8 cellular contexts compared by ENCODE assay signal in the genomic region with DNA sequence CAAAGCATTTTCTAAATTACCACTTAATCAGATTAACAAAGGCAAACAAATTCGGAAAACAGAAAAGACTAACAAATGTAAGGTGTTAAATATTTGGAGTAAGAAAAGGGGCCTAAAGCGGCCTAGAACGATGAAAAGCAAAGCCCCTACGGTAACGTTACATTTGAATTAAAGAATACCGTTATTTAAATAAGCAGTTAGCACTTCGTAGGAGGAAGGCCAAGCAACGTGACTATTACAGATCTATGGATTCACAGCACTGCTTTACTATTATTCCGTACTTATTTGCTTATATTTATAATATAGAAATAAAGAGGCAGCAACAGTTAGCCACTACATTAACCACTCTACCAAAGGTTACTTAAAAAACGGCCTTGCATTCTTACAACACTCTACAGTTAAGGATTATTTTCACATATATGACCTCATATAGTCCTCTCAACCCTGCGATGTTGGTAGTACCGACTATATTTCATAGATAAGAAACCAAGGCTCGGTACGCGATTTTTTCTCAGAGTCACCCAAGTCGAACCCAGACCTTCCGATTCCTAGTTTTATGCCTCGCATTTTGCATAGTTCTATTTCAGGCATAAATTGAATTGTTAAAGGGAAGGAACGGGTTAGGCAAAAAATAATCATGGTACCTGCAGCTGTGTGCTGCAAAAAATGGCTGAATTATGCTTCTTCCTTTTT. TPM values are rescaled to one million over a fixed set of nuclear protein-coding genes. Genes with fewer than 3 reads are reported as not detected.
A peak's percentile ranks its signal among the peaks of the same experiment; 100 is the strongest.
DNase-seq lines count a peak whose midpoint lies in the region; ATAC-seq and TF ChIP-seq lines count a peak whose summit lies in the region.

No MANE protein-coding gene starts in this region.

- H3K9ac ChIP-seq in DND-41 (ENCODE audit: low read depth, low read length): peak overlapping the region; percentile 84

- H3K36me3 ChIP-seq in DND-41 (ENCODE audit: insufficient read depth, low read length) (no peaks in the 10 kb centered on the region), spleen (no peaks in the 10 kb centered on the region)

- H2AFZ ChIP-seq in DND-41 (ENCODE audit: low read depth, low read length): peak overlapping the region; percentile 52

- H3K4me2 ChIP-seq in DND-41 (ENCODE audit: insufficient read depth, low read length): peak overlapping the region; percentile 64

- H3K79me2 ChIP-seq in DND-41 (ENCODE audit: insufficient read depth, low read length): peaks cover 59% of the 10 kb centered on the region

- intact Hi-C loops in spleen (cut with DNase I; ENCODE audit: low total_unique reads): no loop called here

- H3K4me3 ChIP-seq in DND-41 (ENCODE audit: low read depth in 1 of 2, low read length in 2 of 2): peak overlapping the region; percentile 81 to 97
- H3K4me3 ChIP-seq in iPS-11a (ENCODE audit: low read depth, low read length): peak overlapping the region; percentile 67
- peak overlapping the region; percentile 46 to 88 (median 62) for H3K4me3 ChIP-seq in spleen

- H3K36me3 Mint-ChIP-seq in activated naive CD4-positive, alpha-beta T cell treated with anti-CD3 and anti-CD28 coated beads, Interleukin-2, amount 50 U/mL, for 72 hours: peaks cover 0 to 17% of the 10 kb centered on the region in 2 donors

- no peaks in the 10 kb centered on the region for H3K9me3 Mint-ChIP-seq in activated naive CD4-positive, alpha-beta T cell treated with anti-CD3 and anti-CD28 coated beads, Interleukin-2, amount 50 U/mL, for 72 hours

- H3K27ac ChIP-seq in DND-41 (ENCODE audit: low read length): peak overlapping the region; percentile 88
- peak overlapping the region; percentile 88 to 98 (median 96) for H3K27ac ChIP-seq in spleen

- no peak for DNase-seq in DND-41
- peak; percentile 3 for DNase-seq in HT1080 (ENCODE audit: low read depth)
- no peak for DNase-seq in activated naive CD4-positive, alpha-beta T cell treated with anti-CD3 and anti-CD28 coated beads, Interleukin-2, amount 50 U/mL, for 72 hours (ENCODE audit: low spot score in 2 of 2)
- DNase-seq in spleen: no peak
- DNase-seq in NCI-H446 (lab: John Stamatoyannopoulos, UW): no peak
- no peak for DNase-seq in D341Med (ENCODE audit: low spot score)

- H3K27me3 ChIP-seq in DND-41 (ENCODE audit: insufficient read depth, low read length, poor library complexity) (no peaks in the 10 kb centered on the region), spleen (replicated peaks in 1 of 7) (peaks cover 0 to 6% (median 0%) of the 10 kb centered on the region in 7 donors)

- H3K4me1 ChIP-seq in DND-41 (ENCODE audit: insufficient read depth, low read length) (peaks cover 34% of the 10 kb centered on the region; the same call in 1 of the 2 replicates), spleen (peaks cover 0 to 39% (median 12%) of the 10 kb centered on the region in 6 donors)

- no peaks in the 10 kb centered on the region for H3K9me3 ChIP-seq in DND-41 (ENCODE audit: insufficient read depth, low read length, severe bottlenecking)
- H3K9me3 ChIP-seq in spleen: no peaks in the 10 kb centered on the region

- H3K27ac Mint-ChIP-seq in activated naive CD4-positive, alpha-beta T cell treated with anti-CD3 and anti-CD28 coated beads, Interleukin-2, amount 50 U/mL, for 72 hours: peak overlapping the region; percentile 84 to 91

- 0 out of 3 replicates have a peak, but pooled peaks have one; percentile 13 for ATAC-seq in DND-41 (ENCODE audit: insufficient read depth, low read depth)
- ATAC-seq in activated naive CD4-positive, alpha-beta T cell treated with anti-CD3 and anti-CD28 coated beads, Interleukin-2, amount 50 U/mL, for 72 hours: no peak
- ATAC-seq in HG02571 (IDR thresholded peaks at IDR 0.05; ENCODE audit: unreplicated experiment): no peak

- TF ChIP-seq CTCF in DND-41 (IDR thresholded peaks at IDR 0.05; ENCODE audit: borderline replicate concordance, extremely low read depth, low read length, poor library complexity, severe bottlenecking) (no peak), spleen (IDR thresholded peaks at IDR 0.05 in 8 of 11, conservative IDR thresholded peaks at IDR 0.05 in 3 of 11) (no peak)

- WGBS in spleen, 5 donors: 0 to 44% (median 2%) methylated on average over 19 of the region's 19 CpGs

- no peak for TF ChIP-seq POLR2A in spleen (IDR thresholded peaks at IDR 0.05)

- no peaks in the 10 kb centered on the region; the same call in 1 of the 2 replicates for H4K20me1 ChIP-seq in DND-41 (ENCODE audit: insufficient read depth, low read length)

RNA-seq across cellular contexts. Expression of gene KLHL15, which starts 2.9 kb away (rescaled TPM):
- total RNA-seq in HT1080 (2014; rRNA removed; shearing (Covaris generic)): 8.4 and 8.5 TPM in 2 replicates
- polyA plus RNA-seq in HT1080 (2015; cell fraction: cytosol; rRNA removed): 4.6 and 6.2 TPM in 2 replicates
- polyA plus RNA-seq in HT1080 (2015; cell fraction: nucleus; rRNA removed): 10.0 and 11.8 TPM in 2 replicates
- total RNA-seq in activated naive CD4-positive, alpha-beta T cell treated with anti-CD3 and anti-CD28 coated beads, Interleukin-2, amount 50 U/mL, for 72 hours: 10 to 100 TPM; 11.8 to 31.6 TPM
- total RNA-seq in spleen: 10 to 100 TPM in 3 of 7 donors, 1 to 10 TPM in 4; 7.0 to 13.9 (median 8.9) TPM
- polyA plus RNA-seq in spleen: 1 to 10 TPM; 1.5 to 2.1 (median 2.0) TPM

RNA-seq across cellular contexts. Expression of gene EIF2S3, which starts 30.6 kb away (rescaled TPM):
- 186 and 212 TPM in 2 replicates for total RNA-seq in HT1080 (2014; rRNA removed; shearing (Covaris generic))
- 201 and 231 TPM in 2 replicates for polyA plus RNA-seq in HT1080 (2015; cell fraction: cytosol; rRNA removed)
- polyA plus RNA-seq in HT1080 (2015; cell fraction: nucleus; rRNA removed): 573 and 645 TPM in 2 replicates
- 100 to 1,000 TPM; 232 to 306 TPM for total RNA-seq in activated naive CD4-positive, alpha-beta T cell treated with anti-CD3 and anti-CD28 coated beads, Interleukin-2, amount 50 U/mL, for 72 hours
- 100 to 1,000 TPM; 124 to 207 (median 162) TPM for total RNA-seq in spleen
- 10 to 100 TPM; 67.6 to 87.2 (median 73.4) TPM for polyA plus RNA-seq in spleen
